Comparison of ENCODE assay signal across 1 cellular context in genomic region chr1:23171181-23171755, GRCh38.
TF ChIP-seq lines count a peak whose summit lies in the region.

No MANE protein-coding gene starts in this region.

TF ChIP-seq in IMR-90, 13 proteins besides CTCF, POLR2A, EP300 and RAD21:
- no peak for TF ChIP-seq CEBPB (IDR thresholded peaks at IDR 0.05; ENCODE audit: low read depth, low read length)
- TF ChIP-seq RFX5 (IDR thresholded peaks at IDR 0.05; ENCODE audit: low read depth, low read length): no peak
- TF ChIP-seq BHLHE40 (IDR thresholded peaks at IDR 0.05; ENCODE audit: low read depth, low read length): no peak
- no peak for TF ChIP-seq FOS (IDR thresholded peaks at IDR 0.05; ENCODE audit: low read depth, low read length)
- TF ChIP-seq ELK1 (IDR thresholded peaks at IDR 0.05; ENCODE audit: borderline replicate concordance, low read depth, low read length): no peak
- no peak for TF ChIP-seq MXI1 (IDR thresholded peaks at IDR 0.05; ENCODE audit: borderline replicate concordance, low read depth, low read length)
- no peak for TF ChIP-seq NFE2L2 (IDR thresholded peaks at IDR 0.05; ENCODE audit: low read depth, low read length)
